ENCODE assay signal across 19 cellular contexts in genomic region chr11:72704783-72705287, GRCh38. TPM values are rescaled to one million over a fixed set of nuclear protein-coding genes. Genes with fewer than 3 reads are reported as not detected.
DNase-seq lines count a peak whose midpoint lies in the region; ATAC-seq, FAIRE-seq and TF ChIP-seq lines count a peak whose summit lies in the region.
"Had no signal": no experiment of that assay in that cellular context is flagged by ENCODE, and none has a peak within 500 bp of the region (broad histone marks: within the 10 kb centered on the region; RNA-seq: fewer than 3 reads in every experiment).

No MANE protein-coding gene starts in this region.

- H3K27ac Mint-ChIP-seq in GM23338 = no peak overlapping the region
- peak overlapping the region; percentile 69 for H3K27ac Mint-ChIP-seq in neural progenitor cell
- H3K27ac Mint-ChIP-seq in naive thymus-derived CD4-positive, alpha-beta T cell = peak overlapping the region in 4 of 9 donors; percentile 6 to 64 (median 25)

- H2BK20ac ChIP-seq in H1 (ENCODE audit: low read length) = no peak overlapping the region

- H3K9ac ChIP-seq in Karpas-422 (ENCODE audit: low read length) (no peak overlapping the region), H1 (replicated peaks in 1 of 4; ENCODE audit: extremely low read depth in 1 of 4, low read depth in 3 of 4, low read length in 3 of 4) (no peak overlapping the region), neural progenitor cell (no peak overlapping the region)

- H3K23ac ChIP-seq in H1 (ENCODE audit: insufficient read length) = no peak overlapping the region

- peak overlapping the region; percentile 3 for H3K14ac ChIP-seq in H1 (ENCODE audit: insufficient read length)

- H3K79me1 ChIP-seq in H1 (ENCODE audit: low read depth, low read length) = no peaks in the 10 kb centered on the region; the same call in 1 of the 2 replicates

- POLR2A ChIA-PET in H1 (lab: Charles Lee; ENCODE audit: partially characterized antibody) (interaction anchor here (0.9 to 1.2 kb wide), 2 partner anchors 10 kb away, joined by 3 read pairs; no protein-coding TSS in a partner anchor), A673 (lab: Charles Lee; ENCODE audit: low non-redundant PET) (no interaction called here)
- POLR2A ChIA-PET in naive thymus-derived CD4-positive, alpha-beta T cell (lab: Charles Lee) = no interaction called here

- 0 out of 2 replicates have a peak overlapping the region, but pooled peaks have one; percentile 64 for H3K4me2 ChIP-seq in GM23338
- H3K4me2 ChIP-seq in Karpas-422 (ENCODE audit: low read depth, low read length, poor library complexity, severe bottlenecking) = no peak overlapping the region
- H3K4me2 ChIP-seq in H1 (ENCODE audit: insufficient read depth in 1 of 2, low read depth in 2 of 2, low read length in 2 of 2) = peak overlapping the region in 1 of 2 experiments; percentile 28; a peak in 2 of 4 replicates
- peak overlapping the region; percentile 75 for H3K4me2 ChIP-seq in neural progenitor cell

- no peaks in the 10 kb centered on the region for H3K79me2 ChIP-seq in GM23338 (replicated peaks; ENCODE audit: insufficient read depth)
- H3K79me2 ChIP-seq in Karpas-422 (ENCODE audit: low read length) = no peaks in the 10 kb centered on the region
- H3K79me2 ChIP-seq in H1 (ENCODE audit: control insufficient read depth in 1 of 2, insufficient read depth in 2 of 2, low read length in 2 of 2) = no peaks in the 10 kb centered on the region
- H3K79me2 ChIP-seq in neural progenitor cell (ENCODE audit: low read depth) = no peaks in the 10 kb centered on the region

- H3K56ac ChIP-seq in H1 (replicated peaks; ENCODE audit: insufficient read length, low read depth, low read length) = no peak overlapping the region

- H3K27ac ChIP-seq in GM23338 (ENCODE audit: low read depth) (no peak overlapping the region), Karpas-422 (ENCODE audit: low read length) (no peak overlapping the region), H1 (ENCODE audit: low read depth, low read length) (no peak overlapping the region), neural progenitor cell (no peak overlapping the region), A673 (ENCODE audit: low read depth, low read length, poor library complexity, severe bottlenecking) (no peak overlapping the region)
- no peak overlapping the region for H3K27ac ChIP-seq in naive thymus-derived CD4-positive, alpha-beta T cell (ENCODE audit: low read depth, low read length)
- H3K27ac ChIP-seq: SJSA1 had no signal

- peaks cover 25% of the 10 kb centered on the region for H3K4me1 ChIP-seq in GM23338 (ENCODE audit: insufficient read depth)
- H3K4me1 ChIP-seq in Karpas-422 (ENCODE audit: low read length) = peaks cover 32% of the 10 kb centered on the region
- H3K4me1 ChIP-seq in H1 (replicated peaks in 1 of 4; ENCODE audit: control insufficient read depth in 3 of 4, insufficient read depth in 4 of 4, low read length in 3 of 4) = peaks cover 11 to 40% (median 33%) of the 10 kb centered on the region in 4 experiments
- peaks cover 53% of the 10 kb centered on the region for H3K4me1 ChIP-seq in neural progenitor cell
- peaks cover 6% of the 10 kb centered on the region for H3K4me1 ChIP-seq in A673 (ENCODE audit: insufficient read depth, low read length, poor library complexity, severe bottlenecking)
- no peaks in the 10 kb centered on the region for H3K4me1 ChIP-seq in naive thymus-derived CD4-positive, alpha-beta T cell (ENCODE audit: control insufficient read depth in 2 of 2, insufficient read depth in 2 of 2, low read length in 2 of 2)
- H3K4me1 ChIP-seq: SJSA1 had no signal

- H3K27me3 Mint-ChIP-seq in GM23338 (ENCODE audit: insufficient read depth, low read depth, poor library complexity) (peaks cover 16% of the 10 kb centered on the region), neural progenitor cell (ENCODE audit: insufficient read depth, low read depth) (peaks cover 5% of the 10 kb centered on the region)
- no peaks in the 10 kb centered on the region for H3K27me3 Mint-ChIP-seq in naive thymus-derived CD4-positive, alpha-beta T cell
- H3K27me3 Mint-ChIP-seq: B cell; CD4-positive, alpha-beta T cell had no signal

- no peak overlapping the region for H4K91ac ChIP-seq in H1 (replicated peaks; ENCODE audit: insufficient read length, low read length)

- TF ChIP-seq CTCF in GM23338 (conservative IDR thresholded peaks at IDR 0.05; ENCODE audit: low read depth in 2 of 2) (no peak), H1 (IDR thresholded peaks at IDR 0.05; ENCODE audit: control extremely low read depth in 1 of 3, insufficient read depth in 1 of 3, low read depth in 1 of 3, low read length in 3 of 3) (no peak), neural progenitor cell (IDR thresholded peaks at IDR 0.05) (no peak), A673 (conservative IDR thresholded peaks at IDR 0.05; ENCODE audit: low read depth, low read length) (no peak)

- no peaks in the 10 kb centered on the region for H3K9me3 ChIP-seq in Karpas-422 (ENCODE audit: low read length)
- no peaks in the 10 kb centered on the region for H3K9me3 ChIP-seq in H1 (ENCODE audit: insufficient read depth in 2 of 2, low read depth in 1 of 2, low read length in 1 of 2)
- H3K9me3 ChIP-seq in neural progenitor cell (ENCODE audit: low read depth) = no peaks in the 10 kb centered on the region
- no peaks in the 10 kb centered on the region for H3K9me3 ChIP-seq in A673 (ENCODE audit: low read depth, low read length, poor library complexity, severe bottlenecking)
- no peaks in the 10 kb centered on the region for H3K9me3 ChIP-seq in naive thymus-derived CD4-positive, alpha-beta T cell (ENCODE audit: control insufficient read depth in 2 of 3, low read length in 3 of 3)
- H3K9me3 ChIP-seq: SJSA1 had no signal

- H3K4me3 ChIP-seq in GM23338 (no peak overlapping the region), Karpas-422 (ENCODE audit: low read length) (no peak overlapping the region), H1 (ENCODE audit: extremely low read depth in 1 of 4, insufficient read depth in 2 of 4, low read depth in 3 of 4, low read length in 4 of 4) (no peak overlapping the region), neural progenitor cell (no peak overlapping the region), A673 (ENCODE audit: low read depth, low read length, poor library complexity, severe bottlenecking) (no peak overlapping the region)
- H3K4me3 ChIP-seq in naive thymus-derived CD4-positive, alpha-beta T cell (ENCODE audit: low read length) = no peak overlapping the region
- H3K4me3 ChIP-seq: K562, SJSA1 had no signal

- H3K36me3 ChIP-seq in GM23338 (ENCODE audit: insufficient read depth) = no peaks in the 10 kb centered on the region
- 0 out of 2 replicates have a peak, but pooled peaks cover 10% of the 10 kb centered on the region for H3K36me3 ChIP-seq in Karpas-422 (ENCODE audit: insufficient read depth, low read length)
- peaks cover 0 to 3% (median 1%) of the 10 kb centered on the region in 4 experiments; a peak in 1 of 8 replicates for H3K36me3 ChIP-seq in H1 (ENCODE audit: control insufficient read depth in 2 of 4, insufficient read depth in 4 of 4, low read length in 3 of 4)
- no peaks in the 10 kb centered on the region for H3K36me3 ChIP-seq in neural progenitor cell
- H3K36me3 ChIP-seq in A673 (ENCODE audit: insufficient read depth, low read length, poor library complexity, severe bottlenecking) = peaks cover 9% of the 10 kb centered on the region
- H3K36me3 ChIP-seq in naive thymus-derived CD4-positive, alpha-beta T cell (ENCODE audit: control insufficient read depth in 2 of 3, insufficient read depth in 3 of 3, low read length in 3 of 3) = peaks cover 15 to 99% (median 36%) of the 10 kb centered on the region in 3 experiments
- H3K36me3 ChIP-seq: SJSA1 had no signal

- H4K20me1 ChIP-seq in GM23338 (replicated peaks; ENCODE audit: insufficient read depth) (peaks cover 5% of the 10 kb centered on the region; the same call in 1 of the 2 replicates), Karpas-422 (ENCODE audit: insufficient read depth, low read depth, low read length) (peaks cover 18% of the 10 kb centered on the region; the same call in 1 of the 2 replicates), H1 (replicated peaks in 1 of 2; ENCODE audit: control insufficient read depth in 1 of 2, insufficient read depth in 2 of 2, low read length in 2 of 2) (peaks cover 1 to 12% of the 10 kb centered on the region in 2 experiments), neural progenitor cell (ENCODE audit: low read depth) (peaks cover 44% of the 10 kb centered on the region)

- H3K4me1 Mint-ChIP-seq in GM23338 (peaks cover 48% of the 10 kb centered on the region), neural progenitor cell (peaks cover 60% of the 10 kb centered on the region)
- peaks cover 0 to 12% (median 5%) of the 10 kb centered on the region in 7 donors for H3K4me1 Mint-ChIP-seq in naive thymus-derived CD4-positive, alpha-beta T cell

- 75% methylated on average over 4 of the region's 4 CpGs; no CpG with 5 or more reads in 1 of the 2 experiments for WGBS in H1 (ENCODE audit: extremely low coverage in 1 of 2, insufficient coverage in 1 of 2, insufficient read length in 1 of 2, insufficient replicate concordance in 2 of 2, low coverage in 1 of 2, low lambda C conversion rate in 2 of 2, missing lambda C conversion rate in 1 of 2), 2 experiments

- 0 out of 2 replicates have a peak overlapping the region, but pooled peaks have one; percentile 35 for H2BK5ac ChIP-seq in H1 (ENCODE audit: low read depth, low read length)

- H3K36me3 Mint-ChIP-seq in GM23338 (ENCODE audit: low read depth) (peaks cover 43% of the 10 kb centered on the region), neural progenitor cell (no peaks in the 10 kb centered on the region)
- peaks cover 7 to 46% (median 24%) of the 10 kb centered on the region in 5 donors for H3K36me3 Mint-ChIP-seq in naive thymus-derived CD4-positive, alpha-beta T cell

- CTCF ChIA-PET in H1 (lab: Charles Lee; ENCODE audit: partially characterized antibody) = interaction anchor here (0.7 to 8.3 kb wide), 5 partner anchors 12 to 105 kb away, joined by 3 to 79 read pairs (median 3); no protein-coding TSS in a partner anchor
- CTCF ChIA-PET in A673 (lab: Charles Lee) = no interaction called here
- CTCF ChIA-PET in naive thymus-derived CD4-positive, alpha-beta T cell (lab: Charles Lee) = interaction anchor here (1.0 kb wide), 1 partner anchor 233 kb away, joined by 3 read pairs; no protein-coding TSS in a partner anchor

- intact Hi-C loops in A673 (cut with micrococcal nuclease; ENCODE audit: unreplicated experiment) = no loop called here
- intact Hi-C loops in naive thymus-derived CD4-positive, alpha-beta T cell (cut with micrococcal nuclease) = no loop called here

- DNase-seq in GM23338 (ENCODE audit: low spot score) = no peak
- DNase-seq in Karpas-422 = peak; percentile 56
- no peak for DNase-seq in H1 (ENCODE audit: low read depth in 1 of 2, low spot score in 2 of 2)
- no peak for DNase-seq in neural progenitor cell (ENCODE audit: low spot score)
- no peak for DNase-seq in DMS153 treated with DMSO at 0.1 percent for 48 hours (lab: John Stamatoyannopoulos, UW; ENCODE audit: unreplicated experiment)
- DNase-seq in A673 (ENCODE audit: low spot score) = no peak
- no peak for DNase-seq in naive thymus-derived CD4-positive, alpha-beta T cell
- DNase-seq in epidermal melanocyte (ENCODE audit: insufficient read length, low spot score) = no peak
- DNase-seq: Calu3; CD4-positive, alpha-beta T cell; DMS79 treated with DMSO at 0.1 percent for 48 hours; NCI-H2227 treated with DMSO at 0.1 percent for 48 hours; NCI-H526 treated with DMSO at 0.1 percent for 48 hours; OCI-M1 had no signal

- H2BK15ac ChIP-seq in H1 (ENCODE audit: low read length) = no peak overlapping the region; the same call in 1 of the 2 replicates

- no peak for TF ChIP-seq POLR2A in H1 (IDR thresholded peaks at IDR 0.05; ENCODE audit: control extremely low read depth in 1 of 2, low read depth in 2 of 2, low read length in 2 of 2)

- H2BK120ac ChIP-seq in H1 (replicated peaks; ENCODE audit: low read depth, low read length) = no peak overlapping the region

- no peak overlapping the region for H4K5ac ChIP-seq in H1 (ENCODE audit: insufficient read length, low read depth, low read length)

- no peak overlapping the region; the same call in 1 of the 2 replicates for H3K18ac ChIP-seq in H1 (ENCODE audit: extremely low read depth, low read length)

- H2BK12ac ChIP-seq in H1 (ENCODE audit: low read depth, low read length) = peak overlapping the region; percentile 50; the same call in 1 of the 2 replicates

- no peak overlapping the region for H3K4ac ChIP-seq in H1 (replicated peaks; ENCODE audit: insufficient read length, low read depth, low read length)

- TF ChIP-seq EP300 in H1 (IDR thresholded peaks at IDR 0.05; ENCODE audit: borderline replicate concordance in 1 of 2, low read depth in 2 of 2, low read length in 2 of 2) = no peak

- peaks cover 2% of the 10 kb centered on the region; the same call in 1 of the 2 replicates for H3K23me2 ChIP-seq in H1 (ENCODE audit: low read depth, low read length)

- H3K4me3 Mint-ChIP-seq in GM23338 = no peak overlapping the region; the same call in 2 of the 3 replicates
- H3K4me3 Mint-ChIP-seq in neural progenitor cell = no peak overlapping the region
- no peak overlapping the region for H3K4me3 Mint-ChIP-seq in naive thymus-derived CD4-positive, alpha-beta T cell
- H3K4me3 Mint-ChIP-seq: B cell; CD4-positive, alpha-beta T cell had no signal

- no peak for FAIRE-seq in H1 (lab: Jason Lieb, UNC)
- FAIRE-seq: G401.6, H54, K562 had no signal

- no TSS peak for BruUV-seq in A673 (replicated peaks; lab: Mats Ljungman, UMichigan)

- H4K8ac ChIP-seq in H1 (ENCODE audit: extremely low read depth, insufficient read depth, low read length) = no peak overlapping the region

- H2AFZ ChIP-seq in GM23338 = no peak overlapping the region
- H2AFZ ChIP-seq in Karpas-422 (ENCODE audit: low read length) = no peak overlapping the region
- no peak overlapping the region for H2AFZ ChIP-seq in H1 (ENCODE audit: low read length)
- H2AFZ ChIP-seq in neural progenitor cell (replicated peaks) = no peak overlapping the region

- H3K27me3 ChIP-seq in GM23338 (ENCODE audit: insufficient read depth) = no peaks in the 10 kb centered on the region
- no peaks in the 10 kb centered on the region for H3K27me3 ChIP-seq in Karpas-422 (ENCODE audit: low read length)
- no peaks in the 10 kb centered on the region for H3K27me3 ChIP-seq in H1 (replicated peaks in 1 of 4; ENCODE audit: control insufficient read depth in 3 of 4, extremely low read depth in 1 of 4, insufficient read depth in 3 of 4, low read length in 3 of 4)
- H3K27me3 ChIP-seq in neural progenitor cell = no peaks in the 10 kb centered on the region
- no peaks in the 10 kb centered on the region for H3K27me3 ChIP-seq in A673 (replicated peaks; ENCODE audit: insufficient read depth, low read depth, low read length, poor library complexity)
- H3K27me3 ChIP-seq in naive thymus-derived CD4-positive, alpha-beta T cell (ENCODE audit: control insufficient read depth in 2 of 2, insufficient read depth in 2 of 2, low read length in 2 of 2) = no peaks in the 10 kb centered on the region
- H3K27me3 ChIP-seq: SJSA1 had no signal

- no peaks in the 10 kb centered on the region for H3K9me2 ChIP-seq in GM23338 (ENCODE audit: insufficient read depth)
- no peaks in the 10 kb centered on the region for H3K9me2 ChIP-seq in Karpas-422 (replicated peaks; ENCODE audit: insufficient read depth, low read length)

- no peaks in the 10 kb centered on the region; the same call in 2 of the 3 replicates for H3K9me3 Mint-ChIP-seq in GM23338
- no peaks in the 10 kb centered on the region for H3K9me3 Mint-ChIP-seq in neural progenitor cell
- H3K9me3 Mint-ChIP-seq in naive thymus-derived CD4-positive, alpha-beta T cell = no peaks in the 10 kb centered on the region
- H3K9me3 Mint-ChIP-seq: CD4-positive, alpha-beta T cell had no signal

- ATAC-seq in GM23338 = no peak; the same call in 2 of the 3 replicates
- no peak for ATAC-seq in naive thymus-derived CD4-positive, alpha-beta T cell
- ATAC-seq: K562 had no signal

- no peak for TF ChIP-seq RAD21 in H1 (IDR thresholded peaks at IDR 0.05 in 1 of 2, conservative IDR thresholded peaks at IDR 0.05 in 1 of 2; ENCODE audit: low read depth in 2 of 2, low read length in 2 of 2)

- 0 out of 2 replicates have a peak, but pooled peaks cover 3% of the 10 kb centered on the region for H3F3A ChIP-seq in GM23338 (replicated peaks; ENCODE audit: low read depth)
- H3F3A ChIP-seq in neural progenitor cell (ENCODE audit: low read depth) = peaks cover 33% of the 10 kb centered on the region

- no peak overlapping the region for H2AK5ac ChIP-seq in H1 (ENCODE audit: low read depth, low read length)

RNA-seq across cellular contexts. Expression of gene PDE2A, which starts 30.6 kb away (rescaled TPM):
- total RNA-seq in GM23338 (2014; rRNA removed; shearing (Covaris generic)) = 8.2 and 16.2 TPM in 2 replicates
- 4.1 and 4.3 TPM in 2 replicates for polyA plus RNA-seq in GM23338 (2016; fragmentation: Nextera tagmentation; extraction: Ambion mirVana)
- total RNA-seq in Karpas-422 (2014; rRNA removed; shearing (Covaris generic); ENCODE audit: low replicate concordance) = 1.8 and 10.4 TPM in 2 replicates
- total RNA-seq in H1 (2021; fragmentation: NEBNext Ultra II Directional; extraction: Animal tissue kit (Norgen Biotek cat#: 25700)) = 3.4 and 5.0 TPM in 2 replicates
- 7.1 and 10.0 TPM in 2 replicates for polyA plus RNA-seq in H1 (2011; rRNA removed)
- polyA plus RNA-seq in H1 (2011; cell fraction: cytosol; rRNA removed) = 5.7 TPM
- 14.6 TPM for polyA plus RNA-seq in H1 (2011; cell fraction: nucleus; rRNA removed)
- 1.8 to 6.8 TPM (median 3.9 TPM) in 4 replicates for polyA plus RNA-seq in H1 (2012, experiment 1 of 2)
- 2.9 TPM for polyA plus RNA-seq in H1 (2012, experiment 2 of 2)
- polyA plus RNA-seq in H1 (2013, experiment 1 of 2) = 4.1 TPM
- polyA plus RNA-seq in H1 (2013, experiment 2 of 2) = 4.8 TPM
- 5.9 and 10.1 TPM in 2 replicates for polyA minus RNA-seq in H1 (2011; rRNA and poly(A)+ RNA removed)
- 2.1 TPM for polyA minus RNA-seq in H1 (2011; cell fraction: cytosol; rRNA and poly(A)+ RNA removed)
- 6.0 TPM for polyA minus RNA-seq in H1 (2011; cell fraction: nucleus; rRNA and poly(A)+ RNA removed)
- total RNA-seq in neural progenitor cell (ENCODE audit: low replicate concordance) = 0.11 and 2.3 TPM in 2 replicates
- 0.58 and 1.2 TPM in 2 replicates for total RNA-seq in A673 (2021)
- 1 to 10 TPM in 4 of 5 experiments, under 1 TPM in 1; 0.97 to 9.0 (median 1.7) TPM for total RNA-seq in naive thymus-derived CD4-positive, alpha-beta T cell
- not detected for polyA plus RNA-seq in naive thymus-derived CD4-positive, alpha-beta T cell
- total RNA-seq: SJSA1 had no signal

RNA-seq across cellular contexts. Expression of gene ARAP1, which starts 47.4 kb away (rescaled TPM):
- 110 and 116 TPM in 2 replicates for total RNA-seq in GM23338 (2014; rRNA removed; shearing (Covaris generic))
- polyA plus RNA-seq in GM23338 (2016; fragmentation: Nextera tagmentation; extraction: Ambion mirVana) = 21.4 and 24.5 TPM in 2 replicates
- total RNA-seq in Karpas-422 (2014; rRNA removed; shearing (Covaris generic); ENCODE audit: low replicate concordance) = 76.1 and 103 TPM in 2 replicates
- total RNA-seq in H1 (2021; fragmentation: NEBNext Ultra II Directional; extraction: Animal tissue kit (Norgen Biotek cat#: 25700)) = 59.5 and 61.6 TPM in 2 replicates
- polyA plus RNA-seq in H1 (2011; rRNA removed) = 25.7 and 39.9 TPM in 2 replicates
- 34.5 TPM for polyA plus RNA-seq in H1 (2011; cell fraction: cytosol; rRNA removed)
- polyA plus RNA-seq in H1 (2011; cell fraction: nucleus; rRNA removed) = 123 TPM
- polyA plus RNA-seq in H1 (2012, experiment 1 of 2) = 39.5 to 54.2 TPM (median 51.4 TPM) in 4 replicates
- polyA plus RNA-seq in H1 (2012, experiment 2 of 2) = 53.3 TPM
- polyA plus RNA-seq in H1 (2013, experiment 1 of 2) = 28.7 TPM
- 25.5 TPM for polyA plus RNA-seq in H1 (2013, experiment 2 of 2)
- polyA minus RNA-seq in H1 (2011; rRNA and poly(A)+ RNA removed) = 39.5 and 45.8 TPM in 2 replicates
- polyA minus RNA-seq in H1 (2011; cell fraction: cytosol; rRNA and poly(A)+ RNA removed) = 52.5 TPM
- 66.4 TPM for polyA minus RNA-seq in H1 (2011; cell fraction: nucleus; rRNA and poly(A)+ RNA removed)
- total RNA-seq in neural progenitor cell (ENCODE audit: low replicate concordance) = 17.6 and 46.1 TPM in 2 replicates
- total RNA-seq in A673 (2021) = 66.1 and 68.4 TPM in 2 replicates
- total RNA-seq in naive thymus-derived CD4-positive, alpha-beta T cell = 100 to 1,000 TPM; 119 to 317 (median 156) TPM
- polyA plus RNA-seq in naive thymus-derived CD4-positive, alpha-beta T cell = 10 to 100 TPM; 30.4 to 55.3 TPM
